18 cellular contexts compared by ENCODE assay signal in genomic region chr3:25433868-25434267, GRCh38. TPM values are rescaled to one million over a fixed set of nuclear protein-coding genes. Genes with fewer than 3 reads are reported as not detected.
DNase-seq lines count a peak whose midpoint lies in the region; ATAC-seq and TF ChIP-seq lines count a peak whose summit lies in the region.
"Had no signal": no experiment of that assay in that cellular context is flagged by ENCODE, and none has a peak within 500 bp of the region (broad histone marks: within the 10 kb centered on the region; RNA-seq: fewer than 3 reads in every experiment).

No MANE protein-coding gene starts in this region.

- no peaks in the 10 kb centered on the region for H3K9me1 ChIP-seq in IMR-90 (ENCODE audit: insufficient read depth, low read length)

- no peak overlapping the region for H3K18ac ChIP-seq in IMR-90 (ENCODE audit: low read depth, low read length)

- no TSS peak for BruUV-seq in IMR-90 (replicated peaks; lab: Mats Ljungman, UMichigan)

- no peak overlapping the region for H3K9ac ChIP-seq in IMR-90 (ENCODE audit: low read depth, low read length)
- H3K9ac ChIP-seq: BLaER1 treated with 17β-estradiol and CSF1 and Interleukin-3, amounts not matched to agents 10 nM and 100 nM had no signal

- no peak for TF ChIP-seq POLR2A in IMR-90 (IDR thresholded peaks at IDR 0.05; ENCODE audit: low read depth, low read length)
- no peak for TF ChIP-seq POLR2A in spleen (IDR thresholded peaks at IDR 0.05)

- peaks cover 17% of the 10 kb centered on the region for H3K27me3 Mint-ChIP-seq in activated T-helper 1 cell treated with anti-CD3 and anti-CD28 coated beads, Interleukin-12 subunit alpha, Interleukin-12 subunit beta, Interleukin-2, Interleukin-4 antibody, amounts not matched to agents 30 ng/mL and 10 ng/mL and 1 ng/mL, durations not matched to agents 14 hours and 24 hours and 36 hours (ENCODE audit: insufficient read depth)

- intact Hi-C loops in IMR-90 (cut with micrococcal nuclease), result no loop called here
- intact Hi-C loops in left lung (cut with DNase I), result no loop called here
- intact Hi-C loops in spleen (cut with DNase I; ENCODE audit: low total_unique reads), result no loop called here
- intact Hi-C loops in activated T-helper 1 cell treated with anti-CD3 and anti-CD28 coated beads, Interleukin-12 subunit alpha, Interleukin-12 subunit beta, Interleukin-2, Interleukin-4 antibody, amounts not matched to agents 30 ng/mL and 10 ng/mL and 1 ng/mL, durations not matched to agents 14 hours and 24 hours and 36 hours (cut with micrococcal nuclease), result no loop called here

- in situ Hi-C loops in IMR-90 (cut with MboI; ENCODE audit: low sequenced_read_pairs), result no loop called here

- ATAC-seq in IMR-90 (ENCODE audit: low read depth) (no peak), left lung (no peak)
- ATAC-seq: activated CD8-positive, alpha-beta T cell treated with anti-CD3 and anti-CD28 coated beads, Interleukin-2, amount 10 ng/mL, durations not matched to agents 7 days and 5 days; PC-3 had no signal

- no peaks in the 10 kb centered on the region for H3K4me1 ChIP-seq in IMR-90 (ENCODE audit: control insufficient read depth, insufficient read depth, low read length)
- H3K4me1 ChIP-seq in left lung, result no peaks in the 10 kb centered on the region
- peaks cover 0 to 16% (median 6%) of the 10 kb centered on the region in 6 donors for H3K4me1 ChIP-seq in spleen
- H3K4me1 ChIP-seq: BLaER1 treated with 17β-estradiol and CSF1 and Interleukin-3, amounts not matched to agents 10 nM and 100 nM; colonic mucosa had no signal

- H2AK5ac ChIP-seq in IMR-90 (ENCODE audit: low read depth, low read length), result no peak overlapping the region

- no peak overlapping the region for H3K4ac ChIP-seq in IMR-90 (ENCODE audit: low read depth, low read length)

- H3K36me3 ChIP-seq in IMR-90 (ENCODE audit: control insufficient read depth, insufficient read depth, low read length) (no peaks in the 10 kb centered on the region), left lung (no peaks in the 10 kb centered on the region), spleen (no peaks in the 10 kb centered on the region)
- H3K36me3 ChIP-seq: BLaER1 treated with 17β-estradiol and CSF1 and Interleukin-3, amounts not matched to agents 10 nM and 100 nM; colonic mucosa had no signal

- H4K20me1 ChIP-seq in IMR-90 (ENCODE audit: insufficient read depth, low read length), result no peaks in the 10 kb centered on the region
- H4K20me1 ChIP-seq: BLaER1 treated with 17β-estradiol and CSF1 and Interleukin-3, amounts not matched to agents 10 nM and 100 nM had no signal

- H3K23ac ChIP-seq in IMR-90 (ENCODE audit: low read depth, low read length), result no peak overlapping the region

- H3K9me3 Mint-ChIP-seq in activated T-helper 1 cell treated with anti-CD3 and anti-CD28 coated beads, Interleukin-12 subunit alpha, Interleukin-12 subunit beta, Interleukin-2, Interleukin-4 antibody, amounts not matched to agents 30 ng/mL and 10 ng/mL and 1 ng/mL, durations not matched to agents 14 hours and 24 hours and 36 hours, result no peaks in the 10 kb centered on the region

- no peak overlapping the region for H2BK5ac ChIP-seq in IMR-90 (ENCODE audit: low read depth, low read length, poor library complexity, severe bottlenecking)

- DNase-seq in IMR-90, result peak; percentile 36
- DNase-seq in cardiac fibroblast (ENCODE audit: low read depth in 2 of 2), result peak; percentile 57 to 60
- no peak for DNase-seq in left lung
- DNase-seq in spleen, result no peak
- no peak for DNase-seq in SKM-1 treated with dmso at 0.1 percent for 144 hours (lab: John Stamatoyannopoulos, UW; ENCODE audit: unreplicated experiment)
- no peak for DNase-seq in activated T-helper 1 cell treated with anti-CD3 and anti-CD28 coated beads, Interleukin-12 subunit alpha, Interleukin-12 subunit beta, Interleukin-2, Interleukin-4 antibody, amounts not matched to agents 30 ng/mL and 10 ng/mL and 1 ng/mL, durations not matched to agents 14 hours and 24 hours and 36 hours (ENCODE audit: low spot score)
- no peak for DNase-seq in cortex of kidney (lab: John Stamatoyannopoulos, UW)
- DNase-seq in NCI-H1105 treated with DMSO at 0.1 percent for 48 hours (lab: John Stamatoyannopoulos, UW), result no peak
- DNase-seq: activated CD8-positive, alpha-beta T cell treated with anti-CD3 and anti-CD28 coated beads, Interleukin-2, amount 10 ng/mL, durations not matched to agents 7 days and 5 days; activated naive CD4-positive, alpha-beta T cell treated with Interleukin-2 at 50 U/mL for 16 hours; colonic mucosa; foreskin melanocyte; NCI-H2171; PC-3; stimulated activated CD4-positive, alpha-beta T cell treated with anti-CD3 and anti-CD28 coated beads, Interleukin-2, amount 100 ng/mL, for 48 hours; stimulated activated naive CD4-positive, alpha-beta T cell treated with Interleukin-2 at 50 U/mL for 16 hours had no signal

- no peak overlapping the region for H2BK20ac ChIP-seq in IMR-90 (ENCODE audit: low read depth, low read length)

- H2AK9ac ChIP-seq in IMR-90 (replicated peaks; ENCODE audit: low read depth, low read length, poor library complexity), result no peak overlapping the region

- no peak overlapping the region for H2BK120ac ChIP-seq in IMR-90 (ENCODE audit: low read depth, low read length)

- H2BK15ac ChIP-seq in IMR-90 (ENCODE audit: low read depth, low read length), result no peak overlapping the region

- no peak overlapping the region for H3K27ac Mint-ChIP-seq in activated T-helper 1 cell treated with anti-CD3 and anti-CD28 coated beads, Interleukin-12 subunit alpha, Interleukin-12 subunit beta, Interleukin-2, Interleukin-4 antibody, amounts not matched to agents 30 ng/mL and 10 ng/mL and 1 ng/mL, durations not matched to agents 14 hours and 24 hours and 36 hours
- H3K27ac Mint-ChIP-seq: activated CD8-positive, alpha-beta T cell treated with anti-CD3 and anti-CD28 coated beads, Interleukin-2, amount 10 ng/mL, durations not matched to agents 7 days and 5 days had no signal

- H3K27me3 ChIP-seq in IMR-90 (ENCODE audit: control insufficient read depth, insufficient read depth, low read length) (peaks cover 9% of the 10 kb centered on the region), left lung (peaks cover 0 to 12% of the 10 kb centered on the region in 2 donors), spleen (replicated peaks in 1 of 7) (peaks cover 0 to 31% (median 0%) of the 10 kb centered on the region in 7 donors)
- H3K27me3 ChIP-seq: colonic mucosa had no signal

- no peak overlapping the region for H3K4me3 Mint-ChIP-seq in activated T-helper 1 cell treated with anti-CD3 and anti-CD28 coated beads, Interleukin-12 subunit alpha, Interleukin-12 subunit beta, Interleukin-2, Interleukin-4 antibody, amounts not matched to agents 30 ng/mL and 10 ng/mL and 1 ng/mL, durations not matched to agents 14 hours and 24 hours and 36 hours
- H3K4me3 Mint-ChIP-seq: activated CD8-positive, alpha-beta T cell treated with anti-CD3 and anti-CD28 coated beads, Interleukin-2, amount 10 ng/mL, durations not matched to agents 7 days and 5 days had no signal

- H3K36me3 Mint-ChIP-seq in activated T-helper 1 cell treated with anti-CD3 and anti-CD28 coated beads, Interleukin-12 subunit alpha, Interleukin-12 subunit beta, Interleukin-2, Interleukin-4 antibody, amounts not matched to agents 30 ng/mL and 10 ng/mL and 1 ng/mL, durations not matched to agents 14 hours and 24 hours and 36 hours (ENCODE audit: low read depth), result no peaks in the 10 kb centered on the region

- H3K4me3 ChIP-seq in IMR-90 (ENCODE audit: insufficient read depth, low read depth, low read length), result no peak overlapping the region
- H3K4me3 ChIP-seq in cardiac fibroblast (replicated peaks in 1 of 2; ENCODE audit: low read depth in 2 of 2, low read length in 2 of 2), result peak overlapping the region in 1 of 2 donors; percentile 2
- no peak overlapping the region for H3K4me3 ChIP-seq in left lung
- H3K4me3 ChIP-seq in spleen, result no peak overlapping the region
- H3K4me3 ChIP-seq: BLaER1 treated with 17β-estradiol and CSF1 and Interleukin-3, amounts not matched to agents 10 nM and 100 nM; colonic mucosa had no signal

- H4K91ac ChIP-seq in IMR-90 (ENCODE audit: insufficient read depth, low read depth, low read length), result no peak overlapping the region

- no peak for TF ChIP-seq RAD21 in IMR-90 (IDR thresholded peaks at IDR 0.05; ENCODE audit: low read length)

- H3K9me3 ChIP-seq in IMR-90 (ENCODE audit: control insufficient read depth, insufficient read depth, low read length), result no peaks in the 10 kb centered on the region
- H3K9me3 ChIP-seq in left lung, result no peaks in the 10 kb centered on the region
- H3K9me3 ChIP-seq in spleen, result no peaks in the 10 kb centered on the region
- H3K9me3 ChIP-seq: BLaER1 treated with 17β-estradiol and CSF1 and Interleukin-3, amounts not matched to agents 10 nM and 100 nM; colonic mucosa had no signal

- POLR2A ChIA-PET in IMR-90 (lab: Charles Lee; ENCODE audit: unreplicated experiment), result no interaction called here

- no peak overlapping the region for H2AFZ ChIP-seq in IMR-90 (replicated peaks; ENCODE audit: low read length, poor library complexity)

- H3K14ac ChIP-seq in IMR-90 (replicated peaks; ENCODE audit: low read depth, low read length), result no peak overlapping the region

- TF ChIP-seq CTCF in IMR-90 (conservative IDR thresholded peaks at IDR 0.05; ENCODE audit: low read depth, low read length) (no peak), cardiac fibroblast (IDR thresholded peaks at IDR 0.05; ENCODE audit: low read depth, low read length) (no peak), left lung (IDR thresholded peaks at IDR 0.05) (no peak), spleen (IDR thresholded peaks at IDR 0.05 in 8 of 11, conservative IDR thresholded peaks at IDR 0.05 in 3 of 11) (no peak)

- no peak overlapping the region; a peak in 1 of 4 replicates for H4K8ac ChIP-seq in IMR-90 (ENCODE audit: low read depth in 2 of 2, low read length in 2 of 2)

- dilution Hi-C loops in IMR-90 (cut with HindIII; ENCODE audit: low sequenced_read_pairs, unreplicated experiment), result no loop called here

- no peaks in the 10 kb centered on the region for H3K4me1 Mint-ChIP-seq in activated T-helper 1 cell treated with anti-CD3 and anti-CD28 coated beads, Interleukin-12 subunit alpha, Interleukin-12 subunit beta, Interleukin-2, Interleukin-4 antibody, amounts not matched to agents 30 ng/mL and 10 ng/mL and 1 ng/mL, durations not matched to agents 14 hours and 24 hours and 36 hours (ENCODE audit: low read depth)

- no peak overlapping the region for H3K27ac ChIP-seq in IMR-90 (ENCODE audit: insufficient read depth, low read length)
- H3K27ac ChIP-seq in left lung, result peak overlapping the region; percentile 7 to 93
- H3K27ac ChIP-seq in spleen, result peak overlapping the region in 5 of 8 donors; percentile 14 to 79 (median 37)
- H3K27ac ChIP-seq: BLaER1 treated with 17β-estradiol and CSF1 and Interleukin-3, amounts not matched to agents 10 nM and 100 nM; colonic mucosa had no signal

- CTCF ChIA-PET in IMR-90 (lab: Yijun Ruan, JAX), result no interaction called here

- WGBS in IMR-90 (ENCODE audit: extremely low coverage in 2 of 2, insufficient read length in 1 of 2), 2 experiments, result no CpG with 5 or more reads among the region's 5 CpGs
- 12 to 26% (median 21%) methylated on average over 5 of the region's 5 CpGs for WGBS in spleen, 5 donors

- no peak overlapping the region for H3K4me2 ChIP-seq in IMR-90 (ENCODE audit: low read depth, low read length)
- H3K4me2 ChIP-seq: BLaER1 treated with 17β-estradiol and CSF1 and Interleukin-3, amounts not matched to agents 10 nM and 100 nM had no signal

- H4K5ac ChIP-seq in IMR-90 (ENCODE audit: low read depth, low read length), result no peak overlapping the region

- no peak overlapping the region for H3K56ac ChIP-seq in IMR-90 (ENCODE audit: extremely low read depth, insufficient read depth, low read length)

- no peaks in the 10 kb centered on the region for H3K79me1 ChIP-seq in IMR-90 (ENCODE audit: low read depth in 1 of 2, low read length in 2 of 2)

RNA-seq across cellular contexts. Expression of gene RARB, which starts 5.8 kb away (rescaled TPM):
- total RNA-seq in IMR-90 (2012; rRNA removed) (1.4 TPM in 2 replicates), left lung (1 to 10 TPM; 4.1 to 8.1 TPM), spleen (10 to 100 TPM in 2 of 7 donors, 1 to 10 TPM in 5; 6.4 to 13.0 (median 9.4) TPM)
- polyA plus RNA-seq in IMR-90 (2012; rRNA removed) (0.52 and 0.53 TPM in 2 replicates), spleen (1 to 10 TPM; 1.5 to 2.3 (median 1.9) TPM)
- polyA plus RNA-seq in IMR-90 (2012; cell fraction: cytosol; rRNA removed), result 0.14 and 0.45 TPM in 2 replicates
- 0.10 and 0.48 TPM in 2 replicates for polyA plus RNA-seq in IMR-90 (2012; cell fraction: nucleus; rRNA removed; ENCODE audit: low replicate concordance)
- total RNA-seq in activated T-helper 1 cell treated with anti-CD3 and anti-CD28 coated beads, Interleukin-12 subunit alpha, Interleukin-12 subunit beta, Interleukin-2, Interleukin-4 antibody, amounts not matched to agents 30 ng/mL and 10 ng/mL and 1 ng/mL, durations not matched to agents 14 hours and 24 hours and 36 hours, result not detected in 2 replicates
- total RNA-seq: activated CD8-positive, alpha-beta T cell treated with anti-CD3 and anti-CD28 coated beads, Interleukin-2, amount 10 ng/mL, durations not matched to agents 7 days and 5 days; PC-3; T-helper 2 cell treated with Interferon-gamma antibody and Interleukin-4, amounts not matched to agents 100 ng/mL and 5 ng/mL, for 36 hours had no signal

Comparison
In these comparisons a context has a peak if more than half of its experiments do, and no peak if none do; other contexts are left out.
1. DNase-seq: peak in IMR-90 (single experiment) and cardiac fibroblast (2 of 2); none in left lung (0 of 2), spleen (single experiment), SKM-1 treated with dmso at 0.1 percent for 144 hours (single experiment), activated T-helper 1 cell treated with anti-CD3 and anti-CD28 coated beads, Interleukin-12 subunit alpha, Interleukin-12 subunit beta, Interleukin-2, Interleukin-4 antibody, amounts not matched to agents 30 ng/mL and 10 ng/mL and 1 ng/mL, durations not matched to agents 14 hours and 24 hours and 36 hours (single experiment), cortex of kidney (single experiment) and NCI-H1105 treated with DMSO at 0.1 percent for 48 hours (single experiment).